21 cellular contexts compared by ENCODE assay signal in the genomic region with DNA sequence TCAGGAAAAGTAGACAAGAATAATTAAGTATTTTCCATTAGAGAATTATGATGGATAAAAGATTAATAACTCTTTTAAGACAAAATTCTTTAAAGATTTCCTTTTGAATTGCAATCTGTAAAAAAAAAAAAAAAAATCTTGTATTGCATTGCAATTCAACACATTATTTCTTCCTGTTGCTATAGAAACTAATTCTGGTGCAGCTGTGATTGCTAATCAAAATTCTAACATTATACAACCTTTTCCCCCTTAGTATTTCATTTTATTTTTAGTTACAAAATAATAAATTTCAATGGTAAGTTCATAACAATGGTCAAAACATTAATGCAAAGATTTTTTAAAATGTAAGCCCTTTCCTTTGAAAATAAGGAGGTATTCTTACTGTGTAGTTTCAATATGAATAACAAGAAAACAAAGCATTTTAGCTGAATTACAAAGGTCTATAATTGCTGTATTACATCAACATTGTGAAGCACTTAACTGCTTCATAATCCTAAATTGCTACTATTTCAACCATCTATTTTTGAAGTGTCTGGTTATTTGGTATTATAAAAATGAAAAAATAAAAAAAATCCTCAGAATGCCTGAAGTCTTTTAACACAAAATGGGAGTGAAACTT.
DNase-seq lines count a peak whose midpoint lies in the region; ATAC-seq, FAIRE-seq and TF ChIP-seq lines count a peak whose summit lies in the region.
"Had no signal": no experiment of that assay in that cellular context is flagged by ENCODE, and none has a peak within 500 bp of the region (broad histone marks: within the 10 kb centered on the region; RNA-seq: fewer than 3 reads in every experiment).

No MANE protein-coding gene starts in this region.

- H2BK120ac ChIP-seq in H1 (replicated peaks; ENCODE audit: low read depth, low read length), result no peak overlapping the region

- H2AK5ac ChIP-seq in H1 (ENCODE audit: low read depth, low read length), result no peak overlapping the region

- no peak overlapping the region for H3K14ac ChIP-seq in H1 (ENCODE audit: insufficient read length)

- no peak for ATAC-seq in pancreas
- ATAC-seq: A549, PC-3 had no signal

- H4K8ac ChIP-seq in H1 (ENCODE audit: extremely low read depth, insufficient read depth, low read length), result no peak overlapping the region

- H3K4me1 ChIP-seq in HUES48 (ENCODE audit: control insufficient read depth, insufficient read depth, low read length) (peaks cover 35% of the 10 kb centered on the region), H1 (replicated peaks in 1 of 4; ENCODE audit: control insufficient read depth in 3 of 4, insufficient read depth in 4 of 4, low read length in 3 of 4) (peaks cover 0 to 9% (median 2%) of the 10 kb centered on the region in 4 experiments; a peak in 3 of 7 replicates), pancreas (peaks cover 0 to 13% (median 0%) of the 10 kb centered on the region in 3 donors)
- H3K4me1 ChIP-seq: A549; BLaER1 treated with 17β-estradiol and CSF1 and Interleukin-3, amounts not matched to agents 10 nM and 100 nM had no signal

- no peak for TF ChIP-seq RAD21 in H1 (IDR thresholded peaks at IDR 0.05 in 1 of 2, conservative IDR thresholded peaks at IDR 0.05 in 1 of 2; ENCODE audit: low read depth in 2 of 2, low read length in 2 of 2)

- CTCF ChIA-PET in H1 (lab: Charles Lee; ENCODE audit: partially characterized antibody), result interaction anchor here (1.2 kb wide), 1 partner anchor 334 kb away, joined by 4 read pairs; no protein-coding TSS in a partner anchor

- no peak overlapping the region for H4K91ac ChIP-seq in H1 (replicated peaks; ENCODE audit: insufficient read length, low read length)

- no peak overlapping the region for H2BK12ac ChIP-seq in H1 (ENCODE audit: low read depth, low read length)

- FAIRE-seq in D721Med (lab: Jason Lieb, UNC), result peak; percentile 90
- FAIRE-seq in H1 (lab: Jason Lieb, UNC), result no peak
- FAIRE-seq in pancreas (lab: Jason Lieb, UNC), result peak; percentile 13
- FAIRE-seq: A549, H54 had no signal

- H3K9ac ChIP-seq in HUES48 (ENCODE audit: low read depth, low read length) (no peak overlapping the region), H1 (replicated peaks in 1 of 4; ENCODE audit: extremely low read depth in 1 of 4, low read depth in 3 of 4, low read length in 3 of 4) (no peak overlapping the region)
- H3K9ac ChIP-seq: BLaER1 treated with 17β-estradiol and CSF1 and Interleukin-3, amounts not matched to agents 10 nM and 100 nM had no signal

- intact Hi-C loops in pancreas (cut with DNase I), result no loop called here

- no peak overlapping the region for H2BK20ac ChIP-seq in H1 (ENCODE audit: low read length)

- no peak for TF ChIP-seq POLR2A in H1 (IDR thresholded peaks at IDR 0.05; ENCODE audit: control extremely low read depth in 1 of 2, low read depth in 2 of 2, low read length in 2 of 2)

- no peaks in the 10 kb centered on the region for H3K23me2 ChIP-seq in H1 (ENCODE audit: low read depth, low read length)

- H3K27ac ChIP-seq in HUES48 (ENCODE audit: low read depth, low read length), result peak overlapping the region; percentile 32
- H3K27ac ChIP-seq in H1 (ENCODE audit: low read depth, low read length), result no peak overlapping the region
- no peak overlapping the region for H3K27ac ChIP-seq in pancreas
- H3K27ac ChIP-seq: A549; BLaER1 treated with 17β-estradiol and CSF1 and Interleukin-3, amounts not matched to agents 10 nM and 100 nM had no signal

- H4K20me1 ChIP-seq in H1 (replicated peaks in 1 of 2; ENCODE audit: control insufficient read depth in 1 of 2, insufficient read depth in 2 of 2, low read length in 2 of 2), result no peaks in the 10 kb centered on the region
- H4K20me1 ChIP-seq: BLaER1 treated with 17β-estradiol and CSF1 and Interleukin-3, amounts not matched to agents 10 nM and 100 nM had no signal

- no peak overlapping the region for H2AFZ ChIP-seq in H1 (ENCODE audit: low read length)

- H3K4ac ChIP-seq in H1 (replicated peaks; ENCODE audit: insufficient read length, low read depth, low read length), result no peak overlapping the region

- TF ChIP-seq CTCF in D721Med (IDR thresholded peaks at IDR 0.05; ENCODE audit: insufficient read depth, missing control alignments) (no peak), H1 (IDR thresholded peaks at IDR 0.05; ENCODE audit: control extremely low read depth in 1 of 3, insufficient read depth in 1 of 3, low read depth in 1 of 3, low read length in 3 of 3) (no peak), pancreas (IDR thresholded peaks at IDR 0.05) (no peak)

- no peak overlapping the region for H3K56ac ChIP-seq in H1 (replicated peaks; ENCODE audit: insufficient read length, low read depth, low read length)

- no peaks in the 10 kb centered on the region for H3K79me1 ChIP-seq in H1 (ENCODE audit: low read depth, low read length)

- H3K4me3 ChIP-seq in HUES48 (ENCODE audit: low read depth, low read length) (no peak overlapping the region; the same call in 1 of the 2 replicates), H1 (ENCODE audit: extremely low read depth in 1 of 4, insufficient read depth in 2 of 4, low read depth in 3 of 4, low read length in 4 of 4) (0 out of 8 replicates have a peak overlapping the region, but pooled peaks of 1 of the 4 experiments have one; percentile 6), pancreas (no peak overlapping the region)
- H3K4me3 ChIP-seq: A549; BLaER1 treated with 17β-estradiol and CSF1 and Interleukin-3, amounts not matched to agents 10 nM and 100 nM; MG63 had no signal

- H3K4me2 ChIP-seq in H1 (ENCODE audit: insufficient read depth in 1 of 2, low read depth in 2 of 2, low read length in 2 of 2), result no peak overlapping the region
- H3K4me2 ChIP-seq: A549; BLaER1 treated with 17β-estradiol and CSF1 and Interleukin-3, amounts not matched to agents 10 nM and 100 nM had no signal

- no peaks in the 10 kb centered on the region for H3K79me2 ChIP-seq in H1 (ENCODE audit: control insufficient read depth in 1 of 2, insufficient read depth in 2 of 2, low read length in 2 of 2)

- H3K36me3 ChIP-seq in HUES48 (ENCODE audit: control insufficient read depth, insufficient read depth, low read length), result no peaks in the 10 kb centered on the region
- peaks cover 0 to 7% (median 0%) of the 10 kb centered on the region in 4 experiments; a peak in 2 of 8 replicates for H3K36me3 ChIP-seq in H1 (ENCODE audit: control insufficient read depth in 2 of 4, insufficient read depth in 4 of 4, low read length in 3 of 4)
- H3K36me3 ChIP-seq in pancreas, result no peaks in the 10 kb centered on the region
- H3K36me3 ChIP-seq: BLaER1 treated with 17β-estradiol and CSF1 and Interleukin-3, amounts not matched to agents 10 nM and 100 nM; MG63 had no signal

- H3K27me3 ChIP-seq in HUES48 (ENCODE audit: control insufficient read depth, insufficient read depth, low read length) (no peaks in the 10 kb centered on the region), H1 (replicated peaks in 1 of 4; ENCODE audit: control insufficient read depth in 3 of 4, extremely low read depth in 1 of 4, insufficient read depth in 3 of 4, low read length in 3 of 4) (no peaks in the 10 kb centered on the region), pancreas (peaks cover 0 to 4% (median 0%) of the 10 kb centered on the region in 4 donors)
- H3K27me3 ChIP-seq: BLaER1 treated with 17β-estradiol and CSF1 and Interleukin-3, amounts not matched to agents 10 nM and 100 nM had no signal

- H3K18ac ChIP-seq in H1 (ENCODE audit: extremely low read depth, low read length), result no peak overlapping the region

- POLR2A ChIA-PET in H1 (lab: Charles Lee; ENCODE audit: partially characterized antibody), result no interaction called here

- peak overlapping the region; percentile 24 for H4K5ac ChIP-seq in H1 (ENCODE audit: insufficient read length, low read depth, low read length)

- TF ChIP-seq EP300 in H1 (IDR thresholded peaks at IDR 0.05; ENCODE audit: borderline replicate concordance in 1 of 2, low read depth in 2 of 2, low read length in 2 of 2), result no peak

- no peak overlapping the region for H2BK15ac ChIP-seq in H1 (ENCODE audit: low read length)

- no peak overlapping the region for H3K23ac ChIP-seq in H1 (ENCODE audit: insufficient read length)

- no peak overlapping the region for H2BK5ac ChIP-seq in H1 (ENCODE audit: low read depth, low read length)

- H3K9me3 ChIP-seq in HUES48 (ENCODE audit: control insufficient read depth, insufficient read depth, low read length) (peaks cover 2% of the 10 kb centered on the region; the same call in 1 of the 2 replicates), H1 (ENCODE audit: insufficient read depth in 2 of 2, low read depth in 1 of 2, low read length in 1 of 2) (peaks cover 0 to 5% of the 10 kb centered on the region in 2 experiments; a peak in 3 of 4 replicates), pancreas (no peaks in the 10 kb centered on the region)
- H3K9me3 ChIP-seq: A549, MG63 had no signal

- DNase-seq in D721Med (ENCODE audit: insufficient read length, low spot score), result no peak
- DNase-seq in H1 (ENCODE audit: low read depth in 1 of 2, low spot score in 2 of 2), result no peak
- no peak for DNase-seq in pancreas
- no peak for DNase-seq in stimulated activated CD4-positive, alpha-beta T cell treated with anti-CD3 and anti-CD28 coated beads, Interleukin-4, amount 100 ng/mL, for 24 hours
- no peak for DNase-seq in GF-D8 (lab: John Stamatoyannopoulos, UW)
- DNase-seq in inferior parietal cortex (ENCODE audit: extremely low spot score), result no peak
- DNase-seq: AML-193; CD4-positive, alpha-beta T cell; KBM-7; MG63; NCI-H146; NCI-H1930; NCI-H2107; NCI-H526; NCI-H82; NK-92 treated with Interleukin-12 subunit alpha and Interleukin-12 subunit beta, amount 100 ng/mL, for 24 hours; PC-3 had no signal

TF ChIP-seq in H1, 55 proteins besides CTCF, POLR2A, EP300 and RAD21 (continues in another document):
- TF ChIP-seq CHD2 (IDR thresholded peaks at IDR 0.05; ENCODE audit: low read length), result no peak
- TF ChIP-seq FOSL1 (IDR thresholded peaks at IDR 0.05; ENCODE audit: insufficient read depth, low read depth, low read length), result no peak
- no peak for TF ChIP-seq SUZ12 (IDR thresholded peaks at IDR 0.05; ENCODE audit: low read length)
- no peak for TF ChIP-seq CREB1 (IDR thresholded peaks at IDR 0.05)
- no peak for TF ChIP-seq TCF12 (IDR thresholded peaks at IDR 0.05; ENCODE audit: low read depth, low read length)
- TF ChIP-seq RFX5 (IDR thresholded peaks at IDR 0.05; ENCODE audit: borderline replicate concordance, low read depth, low read length), result no peak
- no peak for TF ChIP-seq TEAD4 (IDR thresholded peaks at IDR 0.05; ENCODE audit: low read depth, low read length)
- TF ChIP-seq, protein P1, sequence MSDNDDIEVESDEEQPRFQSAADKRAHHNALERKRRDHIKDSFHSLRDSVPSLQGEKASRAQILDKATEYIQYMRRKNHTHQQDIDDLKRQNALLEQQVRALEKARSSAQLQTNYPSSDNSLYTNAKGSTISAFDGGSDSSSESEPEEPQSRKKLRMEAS (IDR thresholded peaks at IDR 0.05), result no peak
- TF ChIP-seq SP2 (IDR thresholded peaks at IDR 0.05; ENCODE audit: low read length), result no peak
- TF ChIP-seq CHD1 (IDR thresholded peaks at IDR 0.05; ENCODE audit: low read depth, low read length), result no peak
- TF ChIP-seq CBX8 (IDR thresholded peaks at IDR 0.05; ENCODE audit: borderline replicate concordance, low read depth, low read length), result no peak
- no peak for TF ChIP-seq NANOG (IDR thresholded peaks at IDR 0.05; ENCODE audit: insufficient read depth, low read depth, low read length, poor library complexity, severe bottlenecking)
- no peak for TF ChIP-seq RXRA (IDR thresholded peaks at IDR 0.05; ENCODE audit: insufficient read depth, low read depth, low read length)
